8 cellular contexts compared by ENCODE assay signal in genomic region chr2:27765621-27766286, GRCh38. TPM values are rescaled to one million over a fixed set of nuclear protein-coding genes. Genes with fewer than 3 reads are reported as not detected.
A peak's percentile ranks its signal among the peaks of the same experiment; 100 is the strongest.
DNase-seq lines count a peak whose midpoint lies in the region; ATAC-seq and TF ChIP-seq lines count a peak whose summit lies in the region.

No MANE protein-coding gene starts in this region.

- ATAC-seq in activated B cell treated with CpG ODN at 0.5 μM for 24 hours (ENCODE audit: low read depth) (peak; percentile 14), HG03280 (IDR thresholded peaks at IDR 0.05; ENCODE audit: unreplicated experiment) (no peak), GM19023 (IDR thresholded peaks at IDR 0.05; ENCODE audit: unreplicated experiment) (no peak)
- ATAC-seq in stimulated activated effector memory CD8-positive, alpha-beta T cell treated with anti-CD3 and anti-CD28 coated beads, Interleukin-12 subunit alpha, Interleukin-12 subunit beta, amount 100 ng/mL, for 72 hours: peak; percentile 37

- no peaks in the 10 kb centered on the region for H3K36me3 Mint-ChIP-seq in activated B cell treated with CpG ODN at 0.5 μM for 24 hours (ENCODE audit: low read depth)
- H3K36me3 Mint-ChIP-seq in stimulated activated effector memory CD8-positive, alpha-beta T cell treated with anti-CD3 and anti-CD28 coated beads, Interleukin-12 subunit alpha, Interleukin-12 subunit beta, amount 100 ng/mL, for 72 hours: no peaks in the 10 kb centered on the region

- H3K4me1 Mint-ChIP-seq in activated B cell treated with CpG ODN at 0.5 μM for 24 hours: peaks cover 3% of the 10 kb centered on the region
- peaks cover 17% of the 10 kb centered on the region for H3K4me1 Mint-ChIP-seq in stimulated activated effector memory CD8-positive, alpha-beta T cell treated with anti-CD3 and anti-CD28 coated beads, Interleukin-12 subunit alpha, Interleukin-12 subunit beta, amount 100 ng/mL, for 72 hours

- peak overlapping the region; percentile 46 for H3K4me3 Mint-ChIP-seq in activated B cell treated with CpG ODN at 0.5 μM for 24 hours
- peak overlapping the region; percentile 40 for H3K4me3 Mint-ChIP-seq in stimulated activated effector memory CD8-positive, alpha-beta T cell treated with anti-CD3 and anti-CD28 coated beads, Interleukin-12 subunit alpha, Interleukin-12 subunit beta, amount 100 ng/mL, for 72 hours

- TF ChIP-seq CTCF in activated B cell treated with CpG ODN at 0.5 μM for 24 hours (IDR thresholded peaks at IDR 0.05): no peak

- H3K27me3 ChIP-seq in mononuclear cell (ENCODE audit: insufficient read depth, low read length): no peaks in the 10 kb centered on the region

- H3K4me1 ChIP-seq in mononuclear cell (ENCODE audit: insufficient read depth, low read length): peaks cover 32% of the 10 kb centered on the region

- POLR2A ChIA-PET in activated B cell treated with CpG ODN at 0.5 μM for 24 hours (lab: Charles Lee): no interaction called here

- DNase-seq in CD1c-positive myeloid dendritic cell (ENCODE audit: extremely low spot score) (peak; percentile 34), activated B cell treated with CpG ODN at 0.5 μM for 24 hours (no peak), caudate nucleus (lab: John Stamatoyannopoulos, UW) (peak in 30 of 61 donors; percentile 3 to 79 (median 26)), cortex of kidney (lab: John Stamatoyannopoulos, UW) (no peak)
- DNase-seq in stimulated activated effector memory CD8-positive, alpha-beta T cell treated with anti-CD3 and anti-CD28 coated beads, Interleukin-12 subunit alpha, Interleukin-12 subunit beta, amount 100 ng/mL, for 72 hours (ENCODE audit: low spot score in 2 of 2): peak in 1 of 2 donors; percentile 68

- CTCF ChIA-PET in activated B cell treated with CpG ODN at 0.5 μM for 24 hours (lab: Charles Lee): no interaction called here

- peak overlapping the region; percentile 21 for H3K27ac ChIP-seq in caudate nucleus (ENCODE audit: low read depth, low read length)

- H3K9me3 ChIP-seq in mononuclear cell (ENCODE audit: low read depth, low read length): no peaks in the 10 kb centered on the region

- H3K27ac Mint-ChIP-seq in activated B cell treated with CpG ODN at 0.5 μM for 24 hours: no peak overlapping the region
- H3K27ac Mint-ChIP-seq in stimulated activated effector memory CD8-positive, alpha-beta T cell treated with anti-CD3 and anti-CD28 coated beads, Interleukin-12 subunit alpha, Interleukin-12 subunit beta, amount 100 ng/mL, for 72 hours: peak overlapping the region; percentile 32

- intact Hi-C loops in activated B cell treated with CpG ODN at 0.5 μM for 24 hours (cut with micrococcal nuclease): no loop called here

- peaks cover 34% of the 10 kb centered on the region for H3K27me3 Mint-ChIP-seq in activated B cell treated with CpG ODN at 0.5 μM for 24 hours

- no peaks in the 10 kb centered on the region for H3K9me3 Mint-ChIP-seq in activated B cell treated with CpG ODN at 0.5 μM for 24 hours
- H3K9me3 Mint-ChIP-seq in stimulated activated effector memory CD8-positive, alpha-beta T cell treated with anti-CD3 and anti-CD28 coated beads, Interleukin-12 subunit alpha, Interleukin-12 subunit beta, amount 100 ng/mL, for 72 hours: no peaks in the 10 kb centered on the region

- H3K4me3 ChIP-seq in mononuclear cell (ENCODE audit: low read length): peak overlapping the region; percentile 2

RNA-seq across cellular contexts. Expression of gene MRPL33, which starts 5.8 kb away (rescaled TPM):
- total RNA-seq in activated B cell treated with CpG ODN at 0.5 μM for 24 hours: 24.6 and 27.4 TPM in 2 replicates
- total RNA-seq in mononuclear cell: 75.2 TPM

Comparison
In these comparisons a context has a peak if more than half of its experiments do, and no peak if none do; other contexts are left out.
1. ATAC-seq: peak in activated B cell treated with CpG ODN at 0.5 μM for 24 hours (single experiment) and stimulated activated effector memory CD8-positive, alpha-beta T cell treated with anti-CD3 and anti-CD28 coated beads, Interleukin-12 subunit alpha, Interleukin-12 subunit beta, amount 100 ng/mL, for 72 hours (single experiment); none in HG03280 (single experiment) and GM19023 (single experiment).